ENCODE assay signal across 1 cellular context in the genomic region with DNA sequence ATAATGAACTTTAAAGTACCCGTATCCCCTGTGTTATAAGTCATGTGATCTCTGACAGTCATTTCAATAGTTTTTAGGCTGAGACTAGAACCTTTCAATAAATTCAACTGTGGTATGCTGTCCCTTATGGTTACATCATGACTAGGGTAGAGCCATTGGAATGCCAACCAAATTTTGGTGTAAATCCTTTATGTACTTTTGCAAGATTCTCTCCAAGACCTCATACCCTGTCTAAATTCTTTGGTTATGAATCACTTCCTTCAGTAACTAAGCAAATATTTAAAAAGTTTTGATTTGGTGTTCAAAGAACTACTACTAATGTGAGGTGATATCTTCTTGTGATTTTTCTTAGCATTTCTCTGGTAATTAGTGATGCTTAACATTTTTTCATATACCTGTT.
TF ChIP-seq lines count a peak whose summit lies in the region.

No MANE protein-coding gene starts in this region.

TF ChIP-seq in A549, 52 proteins besides CTCF, POLR2A, EP300 and RAD21 (continued from another document):
- TF ChIP-seq, protein P1, sequence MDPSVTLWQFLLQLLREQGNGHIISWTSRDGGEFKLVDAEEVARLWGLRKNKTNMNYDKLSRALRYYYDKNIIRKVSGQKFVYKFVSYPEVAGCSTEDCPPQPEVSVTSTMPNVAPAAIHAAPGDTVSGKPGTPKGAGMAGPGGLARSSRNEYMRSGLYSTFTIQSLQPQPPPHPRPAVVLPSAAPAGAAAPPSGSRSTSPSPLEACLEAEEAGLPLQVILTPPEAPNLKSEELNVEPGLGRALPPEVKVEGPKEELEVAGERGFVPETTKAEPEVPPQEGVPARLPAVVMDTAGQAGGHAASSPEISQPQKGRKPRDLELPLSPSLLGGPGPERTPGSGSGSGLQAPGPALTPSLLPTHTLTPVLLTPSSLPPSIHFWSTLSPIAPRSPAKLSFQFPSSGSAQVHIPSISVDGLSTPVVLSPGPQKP (IDR thresholded peaks at IDR 0.05; ENCODE audit: low read depth, low read length): no peak
TF ChIP-seq in A549: peak in this region for 4.
